Comparison of ENCODE assay signal across 8 cellular contexts in genomic region chr1:15847100-15847892, GRCh38. TPM values are rescaled to one million over a fixed set of nuclear protein-coding genes. Genes with fewer than 3 reads are reported as not detected.
DNase-seq lines count a peak whose midpoint lies in the region; ATAC-seq and TF ChIP-seq lines count a peak whose summit lies in the region.

TSS of gene SPEN (plus strand) at chr1:15847707. CDS start at chr1:15848068, 361 bp downstream.

- peak; percentile 98 for DNase-seq in AG20443 (ENCODE audit: low spot score)
- DNase-seq in GM19238 (ENCODE audit: insufficient read length, low spot score) = peak; percentile 84
- peak; percentile 100 for DNase-seq in NCI-H510A treated with DMSO at 0.1 percent for 48 hours (lab: John Stamatoyannopoulos, UW)
- DNase-seq in activated CD4-positive, alpha-beta T cell treated with anti-CD3 and anti-CD28 coated beads for 24 hours (ENCODE audit: low read depth in 2 of 2) = peak; percentile 90 to 96
- peak; percentile 96 for DNase-seq in cerebellum (ENCODE audit: low spot score)
- peak; percentile 90 for DNase-seq in kidney epithelial cell (ENCODE audit: low read depth)
- DNase-seq in stimulated activated CD4-positive, alpha-beta T cell treated with anti-CD3 and anti-CD28 coated beads, Interleukin-15, amount 100 ng/mL, for 24 hours = peak; percentile 98

- no peaks in the 10 kb centered on the region for H3K27me3 ChIP-seq in kidney epithelial cell (ENCODE audit: control insufficient read depth, insufficient read depth, low read length)

- no peak for TF ChIP-seq CTCF in kidney epithelial cell (IDR thresholded peaks at IDR 0.05; ENCODE audit: insufficient read depth, low read length, poor library complexity, severe bottlenecking)

- peak; percentile 65 for ATAC-seq in HG03439 (IDR thresholded peaks at IDR 0.05; ENCODE audit: unreplicated experiment)

- peak within 1 kb of the TSS; percentile 90 for H3K4me3 ChIP-seq in kidney epithelial cell (ENCODE audit: low read depth, low read length)

- no peaks in the 10 kb centered on the region for H3K36me3 ChIP-seq in kidney epithelial cell (ENCODE audit: control insufficient read depth, insufficient read depth, low read length)

RNA-seq across cellular contexts. Expression of gene SPEN, which starts in this region (rescaled TPM):
- total RNA-seq in cerebellum (69.0 TPM), kidney epithelial cell (24.0 and 29.1 TPM in 2 replicates)

Comparison
In these comparisons a context has a peak if more than half of its experiments do, and no peak if none do; other contexts are left out.
1. Peak in every context shown above with its lines: DNase-seq, ATAC-seq and H3K4me3 ChIP-seq.